In the genomic region with DNA sequence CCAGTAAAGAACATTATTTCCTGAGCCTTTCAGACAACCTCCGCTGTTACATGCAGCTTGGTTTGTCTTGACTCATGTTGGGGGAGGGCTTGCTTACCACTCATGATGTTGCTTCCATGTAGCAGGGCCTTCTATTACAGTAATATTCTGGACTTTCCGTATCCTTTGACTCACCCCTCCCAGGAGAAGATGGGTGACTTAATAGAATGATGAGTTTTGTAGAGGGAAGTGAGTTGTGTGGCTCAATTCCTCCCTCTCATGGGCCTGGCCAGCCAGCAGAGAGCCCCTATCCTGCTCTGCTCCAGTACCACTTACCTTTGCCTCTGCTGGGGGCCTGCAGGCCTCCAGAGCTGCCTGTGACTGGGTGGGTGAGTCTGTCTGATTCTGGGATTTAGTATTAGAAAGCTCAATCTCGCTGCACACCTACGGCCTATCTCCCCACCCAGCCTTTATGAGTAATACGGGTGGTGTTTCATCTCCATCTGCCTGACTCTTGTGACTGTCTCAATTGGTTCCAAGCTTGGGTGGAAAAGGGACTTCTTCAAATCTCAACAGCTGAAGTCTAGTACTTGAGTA, we compare ENCODE assay signal across 12 cellular contexts. TPM values are rescaled to one million over a fixed set of nuclear protein-coding genes. Genes with fewer than 3 reads are reported as not detected.
DNase-seq lines count a peak whose midpoint lies in the region; ATAC-seq and TF ChIP-seq lines count a peak whose summit lies in the region.
"Had no signal": no experiment of that assay in that cellular context is flagged by ENCODE, and none has a peak within 500 bp of the region (broad histone marks: within the 10 kb centered on the region; RNA-seq: fewer than 3 reads in every experiment).

No MANE protein-coding gene starts in this region.

- CTCF ChIA-PET in activated naive CD4-positive, alpha-beta T cell treated with anti-CD3 and anti-CD28 coated beads for 36 hours (lab: Charles Lee): interaction anchor here (0.9 to 2.1 kb wide), 8 partner anchors 10 to 135 kb away, joined by 3 to 6 read pairs (median 4); no protein-coding TSS in a partner anchor
- CTCF ChIA-PET in activated naive CD4-positive, alpha-beta T cell treated with anti-CD3 and anti-CD28 coated beads, Interleukin-2, amount 10 ng/mL, durations not matched to agents 7 days and 5 days (lab: Charles Lee): interaction anchor here (0.9 kb wide), 1 partner anchor 129 kb away, joined by 3 read pairs; no protein-coding TSS in a partner anchor

- H3K9me3 Mint-ChIP-seq in activated naive CD4-positive, alpha-beta T cell treated with anti-CD3 and anti-CD28 coated beads for 36 hours: no peaks in the 10 kb centered on the region
- no peaks in the 10 kb centered on the region for H3K9me3 Mint-ChIP-seq in activated naive CD4-positive, alpha-beta T cell treated with anti-CD3 and anti-CD28 coated beads, Interleukin-2, amount 10 ng/mL, durations not matched to agents 7 days and 5 days
- H3K9me3 Mint-ChIP-seq in neural crest cell: no peaks in the 10 kb centered on the region

- peak in 1 of 4 donors; percentile 19 for TF ChIP-seq EP300 in upper lobe of left lung (IDR thresholded peaks at IDR 0.05)

- H3K36me3 Mint-ChIP-seq in activated naive CD4-positive, alpha-beta T cell treated with anti-CD3 and anti-CD28 coated beads for 36 hours (ENCODE audit: low read depth): no peaks in the 10 kb centered on the region
- no peaks in the 10 kb centered on the region for H3K36me3 Mint-ChIP-seq in activated naive CD4-positive, alpha-beta T cell treated with anti-CD3 and anti-CD28 coated beads, Interleukin-2, amount 10 ng/mL, durations not matched to agents 7 days and 5 days
- H3K36me3 Mint-ChIP-seq in neural crest cell (ENCODE audit: low read depth): no peaks in the 10 kb centered on the region

- peaks cover 20 to 32% (median 23%) of the 10 kb centered on the region in 4 donors for H3K4me1 ChIP-seq in upper lobe of left lung

- ATAC-seq in upper lobe of left lung (ENCODE audit: low FRiP score in 2 of 2): peak in 1 of 2 donors; percentile 89
- no peak for ATAC-seq in HG02763 (IDR thresholded peaks at IDR 0.05; ENCODE audit: unreplicated experiment)
- no peak for ATAC-seq in HG03045 (IDR thresholded peaks at IDR 0.05; ENCODE audit: unreplicated experiment)
- ATAC-seq in GM18502 (IDR thresholded peaks at IDR 0.05; ENCODE audit: poor library complexity, unreplicated experiment): no peak
- ATAC-seq: T-helper 17 cell had no signal

- H3K4me3 ChIP-seq in upper lobe of left lung: no peak overlapping the region
- H3K4me3 ChIP-seq: BLaER1 treated with 17β-estradiol and CSF1 and Interleukin-3, amounts not matched to agents 10 nM and 100 nM had no signal

- peak; percentile 73 for DNase-seq in activated naive CD4-positive, alpha-beta T cell treated with anti-CD3 and anti-CD28 coated beads for 36 hours
- no peak for DNase-seq in activated naive CD4-positive, alpha-beta T cell treated with anti-CD3 and anti-CD28 coated beads, Interleukin-2, amount 10 ng/mL, durations not matched to agents 7 days and 5 days
- peak; percentile 97 for DNase-seq in amniotic epithelial cell (ENCODE audit: low read depth)
- DNase-seq in neural crest cell (ENCODE audit: low read depth, low spot score): no peak
- DNase-seq in upper lobe of left lung: peak in 1 of 2 donors; percentile 45
- DNase-seq: islet precursor cell, NCI-H1694 treated with DMSO at 0.1 percent for 48 hours, T-helper 17 cell had no signal

- H3K4me3 Mint-ChIP-seq in activated naive CD4-positive, alpha-beta T cell treated with anti-CD3 and anti-CD28 coated beads for 36 hours: peak overlapping the region; percentile 7
- H3K4me3 Mint-ChIP-seq in activated naive CD4-positive, alpha-beta T cell treated with anti-CD3 and anti-CD28 coated beads, Interleukin-2, amount 10 ng/mL, durations not matched to agents 7 days and 5 days: no peak overlapping the region
- no peak overlapping the region for H3K4me3 Mint-ChIP-seq in neural crest cell
- H3K4me3 Mint-ChIP-seq: T-helper 17 cell had no signal

- TF ChIP-seq CTCF in neural crest cell (conservative IDR thresholded peaks at IDR 0.05) (no peak), upper lobe of left lung (IDR thresholded peaks at IDR 0.05) (no peak)

- H3K27ac Mint-ChIP-seq in activated naive CD4-positive, alpha-beta T cell treated with anti-CD3 and anti-CD28 coated beads for 36 hours: peak overlapping the region; percentile 83
- no peak overlapping the region for H3K27ac Mint-ChIP-seq in activated naive CD4-positive, alpha-beta T cell treated with anti-CD3 and anti-CD28 coated beads, Interleukin-2, amount 10 ng/mL, durations not matched to agents 7 days and 5 days
- peak overlapping the region; percentile 4 for H3K27ac Mint-ChIP-seq in neural crest cell (ENCODE audit: unreplicated experiment)
- H3K27ac Mint-ChIP-seq: T-helper 17 cell had no signal

- no peaks in the 10 kb centered on the region for H3K36me3 ChIP-seq in upper lobe of left lung
- H3K36me3 ChIP-seq: BLaER1 treated with 17β-estradiol and CSF1 and Interleukin-3, amounts not matched to agents 10 nM and 100 nM had no signal

- no peaks in the 10 kb centered on the region for H3K9me3 ChIP-seq in upper lobe of left lung
- H3K9me3 ChIP-seq: BLaER1 treated with 17β-estradiol and CSF1 and Interleukin-3, amounts not matched to agents 10 nM and 100 nM had no signal

- H3K27me3 ChIP-seq in upper lobe of left lung: no peaks in the 10 kb centered on the region
- H3K27me3 ChIP-seq: BLaER1 treated with 17β-estradiol and CSF1 and Interleukin-3, amounts not matched to agents 10 nM and 100 nM had no signal

- TF ChIP-seq POLR2A in upper lobe of left lung (IDR thresholded peaks at IDR 0.05): peak in 1 of 4 donors; percentile 43

- H3K4me1 Mint-ChIP-seq in activated naive CD4-positive, alpha-beta T cell treated with anti-CD3 and anti-CD28 coated beads for 36 hours (ENCODE audit: low read depth): peaks cover 72% of the 10 kb centered on the region
- H3K4me1 Mint-ChIP-seq in activated naive CD4-positive, alpha-beta T cell treated with anti-CD3 and anti-CD28 coated beads, Interleukin-2, amount 10 ng/mL, durations not matched to agents 7 days and 5 days: peaks cover 34% of the 10 kb centered on the region
- H3K4me1 Mint-ChIP-seq in neural crest cell: peaks cover 14% of the 10 kb centered on the region

- no peaks in the 10 kb centered on the region for H3K27me3 Mint-ChIP-seq in activated naive CD4-positive, alpha-beta T cell treated with anti-CD3 and anti-CD28 coated beads for 36 hours (ENCODE audit: low read depth)
- H3K27me3 Mint-ChIP-seq in activated naive CD4-positive, alpha-beta T cell treated with anti-CD3 and anti-CD28 coated beads, Interleukin-2, amount 10 ng/mL, durations not matched to agents 7 days and 5 days: no peaks in the 10 kb centered on the region
- H3K27me3 Mint-ChIP-seq in neural crest cell (ENCODE audit: low read depth): no peaks in the 10 kb centered on the region
- H3K27me3 Mint-ChIP-seq: T-helper 17 cell had no signal

- intact Hi-C loops in activated naive CD4-positive, alpha-beta T cell treated with anti-CD3 and anti-CD28 coated beads for 36 hours (cut with micrococcal nuclease): loop anchor here (1.0 kb wide), 7 partner anchors 17 to 209 kb away; a partner anchor contains a TSS

- H3K27ac ChIP-seq in upper lobe of left lung: peak overlapping the region; percentile 38 to 63 (median 48)

- 77 to 85% methylated on average over 5 of the region's 5 CpGs for WGBS in upper lobe of left lung, 2 donors

RNA-seq across cellular contexts. Expression of a gene that starts 52.6 kb away (rescaled TPM):
- total RNA-seq in activated naive CD4-positive, alpha-beta T cell treated with anti-CD3 and anti-CD28 coated beads for 36 hours: 10 to 100 TPM; 44.2 to 45.0 TPM
- total RNA-seq in neural crest cell: 0.19 and 0.20 TPM in 2 replicates
- total RNA-seq in upper lobe of left lung: 100 to 1,000 TPM in 2 of 6 donors, 10 to 100 TPM in 4; 51.8 to 135 (median 83.5) TPM

Comparison
In these comparisons a context has a peak if more than half of its experiments do, and no peak if none do; other contexts are left out.
1. DNase-seq: peak in activated naive CD4-positive, alpha-beta T cell treated with anti-CD3 and anti-CD28 coated beads for 36 hours (single experiment) and amniotic epithelial cell (single experiment); none in activated naive CD4-positive, alpha-beta T cell treated with anti-CD3 and anti-CD28 coated beads, Interleukin-2, amount 10 ng/mL, durations not matched to agents 7 days and 5 days (single experiment) and neural crest cell (single experiment).
2. RNA of a gene that starts 52.6 kb away (total RNA-seq): 51.8 to 135 TPM in upper lobe of left lung and 44.2 to 45.0 TPM in activated naive CD4-positive, alpha-beta T cell treated with anti-CD3 and anti-CD28 coated beads for 36 hours; 0.19 to 0.20 TPM in neural crest cell; every median in the first group is over 10 times any median in the second.